Comparison of ENCODE assay signal across 3 cellular contexts in the genomic region with DNA sequence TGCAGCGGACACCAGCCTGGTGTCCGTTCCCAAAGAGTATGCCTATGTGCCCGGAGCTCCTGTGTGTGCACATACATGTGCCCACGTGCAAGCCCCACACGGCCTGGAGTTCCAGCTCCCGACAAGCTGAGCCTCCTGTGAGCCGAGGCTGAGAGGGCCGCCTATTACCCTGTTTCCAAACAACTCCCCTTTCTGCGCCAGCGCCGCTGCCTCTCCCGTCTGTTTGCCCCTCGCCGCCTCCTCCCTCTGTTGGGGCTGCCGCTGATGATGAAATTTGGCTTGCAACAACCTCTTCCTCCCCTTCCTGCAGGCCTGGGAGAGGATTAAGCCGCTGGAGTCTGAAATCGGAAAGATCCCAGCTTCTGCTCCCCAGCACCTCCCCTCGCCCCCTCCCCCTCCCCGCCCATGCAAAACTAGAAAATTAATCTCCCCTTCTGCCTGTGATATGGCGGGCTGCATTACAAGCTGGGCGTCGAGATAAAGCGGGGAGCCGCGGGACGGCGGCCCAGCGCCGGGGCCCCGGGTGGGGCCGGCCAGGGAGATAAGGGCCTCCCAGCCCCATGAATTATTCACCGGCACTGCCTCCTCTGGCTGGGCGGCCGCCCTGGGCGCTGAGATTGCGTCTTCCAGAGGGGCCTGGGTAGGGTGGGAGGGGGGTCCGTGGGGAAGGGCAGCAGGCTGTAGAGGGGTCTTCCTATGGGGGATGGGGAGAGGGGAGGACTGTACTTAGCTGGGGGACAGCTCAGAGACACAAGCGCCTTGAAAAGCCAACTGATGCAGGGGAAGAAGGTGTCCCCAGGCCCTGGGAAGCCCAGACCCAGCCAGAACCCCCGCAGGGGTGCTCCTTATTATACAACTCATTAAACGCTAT.
TF ChIP-seq lines count a peak whose summit lies in the region.

No MANE protein-coding gene starts in this region.

TF ChIP-seq in SK-N-SH, 30 proteins besides CTCF, POLR2A, EP300 and RAD21:
- no peak for TF ChIP-seq MXI1 (IDR thresholded peaks at IDR 0.05; ENCODE audit: low read depth, low read length)
- TF ChIP-seq, protein P1, sequence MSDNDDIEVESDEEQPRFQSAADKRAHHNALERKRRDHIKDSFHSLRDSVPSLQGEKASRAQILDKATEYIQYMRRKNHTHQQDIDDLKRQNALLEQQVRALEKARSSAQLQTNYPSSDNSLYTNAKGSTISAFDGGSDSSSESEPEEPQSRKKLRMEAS (IDR thresholded peaks at IDR 0.05; ENCODE audit: low read depth) = no peak
- no peak for TF ChIP-seq MEF2A (IDR thresholded peaks at IDR 0.05; ENCODE audit: borderline replicate concordance, low read depth)
- TF ChIP-seq FOXM1 (IDR thresholded peaks at IDR 0.05; ENCODE audit: low read depth) = no peak
- no peak for TF ChIP-seq JUND (IDR thresholded peaks at IDR 0.05)
- TF ChIP-seq EZH2phosphoT487 (IDR thresholded peaks at IDR 0.05; ENCODE audit: borderline replicate concordance, low read depth) = no peak
- no peak for TF ChIP-seq YY1 (IDR thresholded peaks at IDR 0.05; ENCODE audit: low read depth)
- TF ChIP-seq RFX5 (IDR thresholded peaks at IDR 0.05; ENCODE audit: low read length) = no peak
- no peak for TF ChIP-seq TEAD4 (IDR thresholded peaks at IDR 0.05; ENCODE audit: borderline replicate concordance, insufficient read depth)
- TF ChIP-seq NFIC (IDR thresholded peaks at IDR 0.05; ENCODE audit: borderline replicate concordance) = no peak
- TF ChIP-seq USF1 (IDR thresholded peaks at IDR 0.05; ENCODE audit: borderline replicate concordance, low read depth) = no peak
- TF ChIP-seq ELF1 (IDR thresholded peaks at IDR 0.05) = no peak
- no peak for TF ChIP-seq IRF3 (IDR thresholded peaks at IDR 0.05; ENCODE audit: low read depth, low read length)
- no peak for TF ChIP-seq SIN3A (IDR thresholded peaks at IDR 0.05; ENCODE audit: borderline replicate concordance, low read depth, low read length)
TF ChIP-seq in SK-N-SH: peak in this region for 0.

TF ChIP-seq in SK-N-SH treated with all-trans-retinoic acid at 6 μM for 48 hours, 23 proteins besides CTCF, POLR2A, EP300 and RAD21:
- TF ChIP-seq, protein P2, sequence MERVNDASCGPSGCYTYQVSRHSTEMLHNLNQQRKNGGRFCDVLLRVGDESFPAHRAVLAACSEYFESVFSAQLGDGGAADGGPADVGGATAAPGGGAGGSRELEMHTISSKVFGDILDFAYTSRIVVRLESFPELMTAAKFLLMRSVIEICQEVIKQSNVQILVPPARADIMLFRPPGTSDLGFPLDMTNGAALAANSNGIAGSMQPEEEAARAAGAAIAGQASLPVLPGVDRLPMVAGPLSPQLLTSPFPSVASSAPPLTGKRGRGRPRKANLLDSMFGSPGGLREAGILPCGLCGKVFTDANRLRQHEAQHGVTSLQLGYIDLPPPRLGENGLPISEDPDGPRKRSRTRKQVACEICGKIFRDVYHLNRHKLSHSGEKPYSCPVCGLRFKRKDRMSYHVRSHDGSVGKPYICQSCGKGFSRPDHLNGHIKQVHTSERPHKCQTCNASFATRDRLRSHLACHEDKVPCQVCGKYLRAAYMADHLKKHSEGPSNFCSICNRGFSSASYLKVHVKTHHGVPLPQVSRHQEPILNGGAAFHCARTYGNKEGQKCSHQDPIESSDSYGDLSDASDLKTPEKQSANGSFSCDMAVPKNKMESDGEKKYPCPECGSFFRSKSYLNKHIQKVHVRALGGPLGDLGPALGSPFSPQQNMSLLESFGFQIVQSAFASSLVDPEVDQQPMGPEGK (CRISPR knock-in tag; IDR thresholded peaks at IDR 0.05; ENCODE audit: borderline replicate concordance) = no peak
- no peak for TF ChIP-seq ZNF70 (CRISPR knock-in tag; IDR thresholded peaks at IDR 0.05)
- no peak for TF ChIP-seq ZNF565 (CRISPR knock-in tag; conservative IDR thresholded peaks at IDR 0.05; ENCODE audit: low read depth)
- no peak for TF ChIP-seq ZFP30 (CRISPR knock-in tag; IDR thresholded peaks at IDR 0.05)
- TF ChIP-seq PPARA (CRISPR knock-in tag; IDR thresholded peaks at IDR 0.05; ENCODE audit: borderline replicate concordance) = no peak
- no peak for TF ChIP-seq CSDC2 (CRISPR knock-in tag; IDR thresholded peaks at IDR 0.05)
- no peak for TF ChIP-seq GLIS3 (CRISPR knock-in tag; IDR thresholded peaks at IDR 0.05)
- no peak for TF ChIP-seq ZC3H10 (CRISPR knock-in tag; IDR thresholded peaks at IDR 0.05)
- no peak for TF ChIP-seq CSRNP3 (CRISPR knock-in tag; IDR thresholded peaks at IDR 0.05)
TF ChIP-seq in SK-N-SH treated with all-trans-retinoic acid at 6 μM for 48 hours: peak in this region for 0.

TF ChIP-seq in HepG2, 621 proteins besides CTCF, POLR2A, EP300 and RAD21 (continues in another document):
- TF ChIP-seq, protein P3, sequence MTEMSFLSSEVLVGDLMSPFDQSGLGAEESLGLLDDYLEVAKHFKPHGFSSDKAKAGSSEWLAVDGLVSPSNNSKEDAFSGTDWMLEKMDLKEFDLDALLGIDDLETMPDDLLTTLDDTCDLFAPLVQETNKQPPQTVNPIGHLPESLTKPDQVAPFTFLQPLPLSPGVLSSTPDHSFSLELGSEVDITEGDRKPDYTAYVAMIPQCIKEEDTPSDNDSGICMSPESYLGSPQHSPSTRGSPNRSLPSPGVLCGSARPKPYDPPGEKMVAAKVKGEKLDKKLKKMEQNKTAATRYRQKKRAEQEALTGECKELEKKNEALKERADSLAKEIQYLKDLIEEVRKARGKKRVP (CRISPR knock-in tag; IDR thresholded peaks at IDR 0.05) = peak in 1 of 2 experiments; percentile 55; a peak in 1 of 4 replicates
- TF ChIP-seq SMAD3 (CRISPR knock-in tag; IDR thresholded peaks at IDR 0.05) = no peak
- peak; percentile 52; the same call in 1 of the 2 replicates for TF ChIP-seq CEBPB (IDR thresholded peaks at IDR 0.05; ENCODE audit: borderline replicate concordance, low read depth, low read length)
- TF ChIP-seq BHLHE40 (IDR thresholded peaks at IDR 0.05; ENCODE audit: low read length) = 0 out of 2 replicates have a peak, but pooled peaks have one; percentile 17
- no peak for TF ChIP-seq SOX6 (IDR thresholded peaks at IDR 0.05)
- TF ChIP-seq SOX6 (CRISPR knock-in tag; IDR thresholded peaks at IDR 0.05) = no peak
- no peak for TF ChIP-seq ZNF660 (CRISPR knock-in tag; IDR thresholded peaks at IDR 0.05; ENCODE audit: borderline replicate concordance, low read depth)
- peak; percentile 52 for TF ChIP-seq CEBPG (CRISPR knock-in tag; IDR thresholded peaks at IDR 0.05)
- TF ChIP-seq MYC (CRISPR knock-in tag; IDR thresholded peaks at IDR 0.05; ENCODE audit: borderline replicate concordance) = peak; percentile 13; the same call in 1 of the 2 replicates
- 0 out of 2 replicates have a peak, but pooled peaks have one; percentile 22 for TF ChIP-seq NKX3-1 (CRISPR knock-in tag; IDR thresholded peaks at IDR 0.05)
- no peak for TF ChIP-seq HNRNPL (IDR thresholded peaks at IDR 0.05; ENCODE audit: low read depth, low read length)
- TF ChIP-seq HIVEP1 (CRISPR knock-in tag; IDR thresholded peaks at IDR 0.05) = no peak
- TF ChIP-seq ZNF768 (CRISPR knock-in tag; IDR thresholded peaks at IDR 0.05) = peak; percentile 7; the same call in 1 of the 2 replicates
- TF ChIP-seq ZNF850 (CRISPR knock-in tag; conservative IDR thresholded peaks at IDR 0.05) = no peak
- TF ChIP-seq BCL6 (CRISPR knock-in tag; IDR thresholded peaks at IDR 0.05) = 0 out of 2 replicates have a peak, but pooled peaks have one; percentile 14
- peak; percentile 59 for TF ChIP-seq HNRNPLL (IDR thresholded peaks at IDR 0.05; ENCODE audit: low read depth, low read length, poor library complexity, severe bottlenecking)
- 0 out of 2 replicates have a peak, but pooled peaks have one; percentile 17 for TF ChIP-seq NCOA2 (CRISPR knock-in tag; IDR thresholded peaks at IDR 0.05)
- no peak for TF ChIP-seq THAP8 (CRISPR knock-in tag; IDR thresholded peaks at IDR 0.05; ENCODE audit: borderline replicate concordance)
- TF ChIP-seq DNMT3B (CRISPR knock-in tag; conservative IDR thresholded peaks at IDR 0.05) = 0 out of 2 replicates have a peak, but pooled peaks have one; percentile 28
- peak; percentile 99 for TF ChIP-seq ZSCAN22 (CRISPR knock-in tag; IDR thresholded peaks at IDR 0.05)
- TF ChIP-seq, protein P2 (CRISPR knock-in tag; IDR thresholded peaks at IDR 0.05) = 0 out of 2 replicates have a peak, but pooled peaks have one; percentile 15
- TF ChIP-seq TFDP2 (CRISPR knock-in tag; IDR thresholded peaks at IDR 0.05) = no peak
- no peak for TF ChIP-seq TRIM22 (IDR thresholded peaks at IDR 0.05)
- TF ChIP-seq, protein P4, sequence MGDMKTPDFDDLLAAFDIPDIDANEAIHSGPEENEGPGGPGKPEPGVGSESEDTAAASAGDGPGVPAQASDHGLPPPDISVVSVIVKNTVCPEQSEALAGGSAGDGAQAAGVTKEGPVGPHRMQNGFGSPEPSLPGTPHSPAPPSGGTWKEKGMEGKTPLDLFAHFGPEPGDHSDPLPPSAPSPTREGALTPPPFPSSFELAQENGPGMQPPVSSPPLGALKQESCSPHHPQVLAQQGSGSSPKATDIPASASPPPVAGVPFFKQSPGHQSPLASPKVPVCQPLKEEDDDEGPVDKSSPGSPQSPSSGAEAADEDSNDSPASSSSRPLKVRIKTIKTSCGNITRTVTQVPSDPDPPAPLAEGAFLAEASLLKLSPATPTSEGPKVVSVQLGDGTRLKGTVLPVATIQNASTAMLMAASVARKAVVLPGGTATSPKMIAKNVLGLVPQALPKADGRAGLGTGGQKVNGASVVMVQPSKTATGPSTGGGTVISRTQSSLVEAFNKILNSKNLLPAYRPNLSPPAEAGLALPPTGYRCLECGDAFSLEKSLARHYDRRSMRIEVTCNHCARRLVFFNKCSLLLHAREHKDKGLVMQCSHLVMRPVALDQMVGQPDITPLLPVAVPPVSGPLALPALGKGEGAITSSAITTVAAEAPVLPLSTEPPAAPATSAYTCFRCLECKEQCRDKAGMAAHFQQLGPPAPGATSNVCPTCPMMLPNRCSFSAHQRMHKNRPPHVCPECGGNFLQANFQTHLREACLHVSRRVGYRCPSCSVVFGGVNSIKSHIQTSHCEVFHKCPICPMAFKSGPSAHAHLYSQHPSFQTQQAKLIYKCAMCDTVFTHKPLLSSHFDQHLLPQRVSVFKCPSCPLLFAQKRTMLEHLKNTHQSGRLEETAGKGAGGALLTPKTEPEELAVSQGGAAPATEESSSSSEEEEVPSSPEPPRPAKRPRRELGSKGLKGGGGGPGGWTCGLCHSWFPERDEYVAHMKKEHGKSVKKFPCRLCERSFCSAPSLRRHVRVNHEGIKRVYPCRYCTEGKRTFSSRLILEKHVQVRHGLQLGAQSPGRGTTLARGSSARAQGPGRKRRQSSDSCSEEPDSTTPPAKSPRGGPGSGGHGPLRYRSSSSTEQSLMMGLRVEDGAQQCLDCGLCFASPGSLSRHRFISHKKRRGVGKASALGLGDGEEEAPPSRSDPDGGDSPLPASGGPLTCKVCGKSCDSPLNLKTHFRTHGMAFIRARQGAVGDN (CRISPR knock-in tag; IDR thresholded peaks at IDR 0.05) = peak; percentile 57
- TF ChIP-seq GMEB1 (CRISPR knock-in tag; IDR thresholded peaks at IDR 0.05; ENCODE audit: borderline replicate concordance) = no peak
- no peak for TF ChIP-seq MLLT10 (CRISPR knock-in tag; IDR thresholded peaks at IDR 0.05)
- TF ChIP-seq, protein P1 (IDR thresholded peaks at IDR 0.05) = peak; percentile 45
- no peak for TF ChIP-seq TRIM24 (CRISPR knock-in tag; IDR thresholded peaks at IDR 0.05)
- TF ChIP-seq AKAP8 (CRISPR knock-in tag; IDR thresholded peaks at IDR 0.05) = no peak
- peak; percentile 35; the same call in 1 of the 2 replicates for TF ChIP-seq ZFY (CRISPR knock-in tag; IDR thresholded peaks at IDR 0.05)
- TF ChIP-seq AHR (CRISPR knock-in tag; IDR thresholded peaks at IDR 0.05) = peak; percentile 43; the same call in 1 of the 2 replicates
